ENCODE assay signal across 28 cellular contexts in genomic region chr9:92432972-92433548, GRCh38. TPM values are rescaled to one million over a fixed set of nuclear protein-coding genes. Genes with fewer than 3 reads are reported as not detected.
"Had no signal": no experiment of that assay in that cellular context is flagged by ENCODE, and none has a peak within 500 bp of the region (broad histone marks: within the 10 kb centered on the region; RNA-seq: fewer than 3 reads in every experiment).

No MANE protein-coding gene starts in this region.

- H3K27ac Mint-ChIP-seq: activated CD8-positive, alpha-beta T cell treated with anti-CD3 and anti-CD28 coated beads, Interleukin-2, amount 10 ng/mL, durations not matched to agents 7 days and 5 days; activated naive CD4-positive, alpha-beta T cell treated with anti-CD3 and anti-CD28 coated beads, Interleukin-2, amount 50 U/mL, for 24 hours; activated T-cell treated with anti-CD3 and anti-CD28 coated beads, Interleukin-2, amount 50 U/mL, for 24 hours; activated T-helper 1 cell treated with anti-CD3 and anti-CD28 coated beads, Interleukin-12 subunit alpha, Interleukin-12 subunit beta, Interleukin-2, Interleukin-4 antibody, amounts not matched to agents 30 ng/mL and 10 ng/mL and 1 ng/mL, durations not matched to agents 14 hours and 24 hours and 36 hours; T-helper 17 cell; WTC11 had no signal

- H3K9ac ChIP-seq: KMS-11 had no signal

- H3K27me3 Mint-ChIP-seq: activated naive CD4-positive, alpha-beta T cell treated with anti-CD3 and anti-CD28 coated beads, Interleukin-2, amount 50 U/mL, for 24 hours; activated T-cell treated with anti-CD3 and anti-CD28 coated beads, Interleukin-2, amount 50 U/mL, for 24 hours; brain; central memory CD8-positive, alpha-beta T cell; T-helper 17 cell had no signal

- H3K4me1 ChIP-seq: SJSA1 had no signal

- H3K9me3 Mint-ChIP-seq: activated naive CD4-positive, alpha-beta T cell treated with anti-CD3 and anti-CD28 coated beads, Interleukin-2, amount 50 U/mL, for 24 hours; activated T-cell treated with anti-CD3 and anti-CD28 coated beads, Interleukin-2, amount 50 U/mL, for 24 hours; activated T-helper 1 cell treated with anti-CD3 and anti-CD28 coated beads, Interleukin-12 subunit alpha, Interleukin-12 subunit beta, Interleukin-2, Interleukin-4 antibody, amounts not matched to agents 30 ng/mL and 10 ng/mL and 1 ng/mL, durations not matched to agents 14 hours and 24 hours and 36 hours; central memory CD8-positive, alpha-beta T cell had no signal

- H3K4me3 ChIP-seq: SJSA1 had no signal

- H3K27ac ChIP-seq: KMS-11, SJSA1 had no signal

- H3K36me3 ChIP-seq: SJSA1 had no signal

- H3K36me3 Mint-ChIP-seq: brain, WTC11 had no signal

- H3K4me3 Mint-ChIP-seq: activated CD8-positive, alpha-beta T cell treated with anti-CD3 and anti-CD28 coated beads, Interleukin-2, amount 10 ng/mL, durations not matched to agents 7 days and 5 days; activated naive CD4-positive, alpha-beta T cell treated with anti-CD3 and anti-CD28 coated beads, Interleukin-2, amount 50 U/mL, for 24 hours; activated T-cell treated with anti-CD3 and anti-CD28 coated beads, Interleukin-2, amount 50 U/mL, for 24 hours; activated T-helper 1 cell treated with anti-CD3 and anti-CD28 coated beads, Interleukin-12 subunit alpha, Interleukin-12 subunit beta, Interleukin-2, Interleukin-4 antibody, amounts not matched to agents 30 ng/mL and 10 ng/mL and 1 ng/mL, durations not matched to agents 14 hours and 24 hours and 36 hours; central memory CD8-positive, alpha-beta T cell; T-helper 17 cell; WTC11 had no signal

- H3K9me3 ChIP-seq: SJSA1 had no signal

- DNase-seq: activated CD4-positive, alpha-beta T cell treated with anti-CD3 and anti-CD28 coated beads for 48 hours; activated CD4-positive, alpha-beta T cell treated with anti-CD3 and anti-CD28 coated beads, Interleukin-2, amount 50 U/mL, for 4 hours; activated CD4-positive, CD25-positive, alpha-beta regulatory T cell treated with anti-CD3 and anti-CD28 coated beads, Interleukin-2, amount 50 U/mL, for 72 hours; activated CD8-positive, alpha-beta T cell treated with anti-CD3 and anti-CD28 coated beads, Interleukin-2, amount 10 ng/mL, durations not matched to agents 7 days and 5 days; activated effector memory CD4-positive, alpha-beta T cell treated with Interleukin-2 at 50 U/mL for 16 hours; activated naive CD4-positive, alpha-beta T cell; activated T-cell treated with anti-CD3 and anti-CD28 coated beads, Interleukin-2, amount 50 U/mL, for 24 hours; NCI-H1092; NCI-H1417; NCI-H1694; NCI-H2029; NCI-H345; NCI-H510A; NCI-H526 treated with DMSO at 0.1 percent for 48 hours; NCI-H82; PC-3; SHP77; T-helper 17 cell; T-helper 9 cell had no signal

- H3K4me1 Mint-ChIP-seq: activated naive CD4-positive, alpha-beta T cell treated with anti-CD3 and anti-CD28 coated beads, Interleukin-2, amount 50 U/mL, for 24 hours; central memory CD8-positive, alpha-beta T cell; T-helper 17 cell; WTC11 had no signal

- H3K27me3 ChIP-seq: SJSA1 had no signal

- H3K4me2 ChIP-seq: KMS-11 had no signal

RNA-seq across cellular contexts. Expression of gene OMD, which starts 8.8 kb away (rescaled TPM):
- total RNA-seq: activated CD8-positive, alpha-beta T cell treated with anti-CD3 and anti-CD28 coated beads, Interleukin-2, amount 10 ng/mL, durations not matched to agents 7 days and 5 days; activated T-helper 1 cell treated with anti-CD3 and anti-CD28 coated beads, Interleukin-12 subunit alpha, Interleukin-12 subunit beta, Interleukin-2, Interleukin-4 antibody, amounts not matched to agents 30 ng/mL and 10 ng/mL and 1 ng/mL, durations not matched to agents 14 hours and 24 hours and 36 hours; astrocyte; PC-3; T-helper 17 cell; WTC11 had no signal

RNA-seq across cellular contexts. Expression of gene OGN, which starts 28.7 kb away (rescaled TPM):
- total RNA-seq: activated CD8-positive, alpha-beta T cell treated with anti-CD3 and anti-CD28 coated beads, Interleukin-2, amount 10 ng/mL, durations not matched to agents 7 days and 5 days; activated T-helper 1 cell treated with anti-CD3 and anti-CD28 coated beads, Interleukin-12 subunit alpha, Interleukin-12 subunit beta, Interleukin-2, Interleukin-4 antibody, amounts not matched to agents 30 ng/mL and 10 ng/mL and 1 ng/mL, durations not matched to agents 14 hours and 24 hours and 36 hours; astrocyte; MCF 10A; PC-3; SJSA1; WTC11 had no signal

RNA-seq across cellular contexts. Expression of gene ASPN, which starts 49.2 kb away (rescaled TPM):
- total RNA-seq: activated CD8-positive, alpha-beta T cell treated with anti-CD3 and anti-CD28 coated beads, Interleukin-2, amount 10 ng/mL, durations not matched to agents 7 days and 5 days; activated T-helper 1 cell treated with anti-CD3 and anti-CD28 coated beads, Interleukin-12 subunit alpha, Interleukin-12 subunit beta, Interleukin-2, Interleukin-4 antibody, amounts not matched to agents 30 ng/mL and 10 ng/mL and 1 ng/mL, durations not matched to agents 14 hours and 24 hours and 36 hours; astrocyte; PC-3; SJSA1; T-helper 17 cell; WTC11 had no signal
